9 cellular contexts compared by ENCODE assay signal in the genomic region with DNA sequence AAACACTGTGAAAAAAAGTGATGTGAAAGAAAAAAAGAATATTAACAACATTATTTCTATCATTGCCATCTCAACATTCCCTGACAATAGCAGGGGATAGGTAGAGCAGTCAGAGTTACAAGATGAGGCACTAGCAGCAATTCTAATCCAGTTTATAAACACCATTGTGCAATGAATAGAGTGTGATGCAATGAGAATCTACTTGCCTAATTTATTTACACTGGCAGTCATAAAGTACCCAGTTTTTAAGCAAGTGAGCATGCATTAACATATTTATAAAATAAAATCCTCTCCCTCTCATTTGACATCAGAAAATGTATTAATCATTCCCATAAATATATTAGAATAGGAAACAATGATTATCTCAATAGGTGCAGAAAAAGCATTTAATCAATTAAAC. TPM values are rescaled to one million over a fixed set of nuclear protein-coding genes. Genes with fewer than 3 reads are reported as not detected.
DNase-seq lines count a peak whose midpoint lies in the region; ATAC-seq, FAIRE-seq and TF ChIP-seq lines count a peak whose summit lies in the region.
"Had no signal": no experiment of that assay in that cellular context is flagged by ENCODE, and none has a peak within 500 bp of the region (broad histone marks: within the 10 kb centered on the region; RNA-seq: fewer than 3 reads in every experiment).

No MANE protein-coding gene starts in this region.

- H3K4me1 ChIP-seq in spleen, result peaks cover 3 to 73% (median 50%) of the 10 kb centered on the region in 6 donors
- H3K4me1 ChIP-seq: foreskin keratinocyte had no signal

- ATAC-seq in WTC11, result no peak
- ATAC-seq: foreskin keratinocyte had no signal

- no peaks in the 10 kb centered on the region for H3K27me3 Mint-ChIP-seq in WTC11 (ENCODE audit: low read depth)
- H3K27me3 Mint-ChIP-seq in immature natural killer cell (ENCODE audit: low read depth in 3 of 3), result peaks cover 0 to 10% (median 3%) of the 10 kb centered on the region in 3 donors

- intact Hi-C loops in spleen (cut with DNase I; ENCODE audit: low total_unique reads), result no loop called here

- no peak for TF ChIP-seq POLR2A in spleen (IDR thresholded peaks at IDR 0.05)

- no peak overlapping the region for H3K27ac ChIP-seq in spleen
- H3K27ac ChIP-seq: foreskin keratinocyte had no signal

- H3K4me3 Mint-ChIP-seq in WTC11 (0 out of 2 replicates have a peak overlapping the region, but pooled peaks have one; percentile 10), immature natural killer cell (peak overlapping the region in 3 of 5 donors; percentile 97 to 99 (median 97))

- FAIRE-seq in D721Med (lab: Jason Lieb, UNC), result no peak

- H3K27me3 ChIP-seq in spleen (replicated peaks in 1 of 7), result no peaks in the 10 kb centered on the region
- H3K27me3 ChIP-seq: foreskin keratinocyte had no signal

- TF ChIP-seq CTCF in AG10803 (conservative IDR thresholded peaks at IDR 0.05; ENCODE audit: low read length) (no peak), WTC11 (IDR thresholded peaks at IDR 0.05) (no peak), spleen (IDR thresholded peaks at IDR 0.05 in 8 of 11, conservative IDR thresholded peaks at IDR 0.05 in 3 of 11) (no peak), D721Med (IDR thresholded peaks at IDR 0.05; ENCODE audit: insufficient read depth, missing control alignments) (no peak)

- CTCF ChIA-PET in WTC11 (lab: Charles Lee), result no interaction called here

- H3K4me1 Mint-ChIP-seq in WTC11, result peaks cover 40% of the 10 kb centered on the region
- peaks cover 48 to 83% of the 10 kb centered on the region in 2 donors for H3K4me1 Mint-ChIP-seq in immature natural killer cell

- H3K27ac Mint-ChIP-seq in WTC11 (no peak overlapping the region), immature natural killer cell (peak overlapping the region in 1 of 6 donors; percentile 97)

- H3K36me3 Mint-ChIP-seq in WTC11 (no peaks in the 10 kb centered on the region; the same call in 1 of the 2 replicates), immature natural killer cell (peaks cover 0 to 3% (median 0%) of the 10 kb centered on the region in 3 donors)

- peak; percentile 57 for DNase-seq in AG10803 (ENCODE audit: low read depth)
- DNase-seq in H4 (ENCODE audit: low spot score), result peak; percentile 7
- DNase-seq in WTC11 (ENCODE audit: low spot score), result no peak
- DNase-seq in immature natural killer cell, result no peak
- no peak for DNase-seq in 8988T
- DNase-seq in spleen, result no peak
- DNase-seq in germinal center (ENCODE audit: low spot score), result no peak
- no peak for DNase-seq in D721Med (ENCODE audit: insufficient read length, low spot score)

- no peaks in the 10 kb centered on the region for H3K36me3 ChIP-seq in spleen

- no peaks in the 10 kb centered on the region for H3K9me3 ChIP-seq in spleen

- POLR2A ChIA-PET in WTC11 (lab: Charles Lee), result no interaction called here

- H3K9me3 Mint-ChIP-seq in WTC11, result no peaks in the 10 kb centered on the region
- no peaks in the 10 kb centered on the region for H3K9me3 Mint-ChIP-seq in immature natural killer cell

- no peak overlapping the region for H3K4me3 ChIP-seq in AG10803 (ENCODE audit: low read length)
- peak overlapping the region in 1 of 8 donors; percentile 13 for H3K4me3 ChIP-seq in spleen

TF ChIP-seq in WTC11, 78 proteins besides CTCF, POLR2A, EP300 and RAD21:
- TF ChIP-seq ZNF512 (CRISPR knock-in tag; IDR thresholded peaks at IDR 0.05; ENCODE audit: borderline replicate concordance) (no peak), SP1 (CRISPR knock-in tag; conservative IDR thresholded peaks at IDR 0.05) (no peak), GABPB1 (CRISPR knock-in tag; IDR thresholded peaks at IDR 0.05) (peak; percentile 91)

RNA-seq across cellular contexts. Expression of gene MANEA, which starts 2.5 kb away (rescaled TPM):
- total RNA-seq in H4 (2014; rRNA removed; shearing (Covaris generic)), result 8.5 and 12.3 TPM in 2 replicates
- 6.1 to 9.0 TPM (median 7.0 TPM) in 3 replicates for total RNA-seq in WTC11 (2021)
- 1 to 10 TPM; 2.2 to 6.2 (median 3.8) TPM for polyA plus RNA-seq in immature natural killer cell
- 10 to 100 TPM; 10.4 to 19.8 (median 15.7) TPM for total RNA-seq in spleen
- polyA plus RNA-seq in spleen, result 1 to 10 TPM; 1.6 to 3.4 (median 3.0) TPM

Comparison
In these comparisons a context has a peak if more than half of its experiments do, and no peak if none do; other contexts are left out.
1. DNase-seq: peak in AG10803 (single experiment) and H4 (single experiment); none in WTC11 (single experiment), immature natural killer cell (0 of 3), 8988T (single experiment), spleen (single experiment), germinal center (single experiment) and D721Med (single experiment).